16 cellular contexts compared by ENCODE assay signal in genomic region chr10:63392224-63392623, GRCh38.
"Had no signal": no experiment of that assay in that cellular context is flagged by ENCODE, and none has a peak within 500 bp of the region (broad histone marks: within the 10 kb centered on the region; RNA-seq: fewer than 3 reads in every experiment).

No MANE protein-coding gene starts in this region.

- H3K27me3 Mint-ChIP-seq: activated CD4-positive, alpha-beta T cell treated with anti-CD3 and anti-CD28 coated beads, Interleukin-2, amount 10 ng/mL, durations not matched to agents 24 days and 14 days; naive B cell; stimulated activated naive B cell treated with anti-CD40 and anti-IgM and Interleukin-4, amounts not matched to agents 10 μg/mL and 1 μg/mL and 100 μg/mL, for 72 hours had no signal

- H3K27me3 ChIP-seq: breast epithelium, spleen, upper lobe of left lung had no signal

- H3K4me1 ChIP-seq: breast epithelium, parathyroid adenoma had no signal

- H3K4me3 ChIP-seq: breast epithelium, mucosa of descending colon, thoracic aorta, upper lobe of left lung had no signal

- H3K36me3 ChIP-seq: breast epithelium, spleen, upper lobe of left lung had no signal

- DNase-seq: activated CD4-positive, alpha-beta T cell treated with anti-CD3 and anti-CD28 coated beads, Interleukin-2, amount 10 ng/mL, durations not matched to agents 24 days and 14 days; activated CD8-positive, alpha-beta memory T cell treated with anti-CD3 and anti-CD28 coated beads for 24 hours; activated gamma-delta T cell treated with Interleukin-2 at 50 U/mL for 16 hours; aorta; cerebellar nuclear complex; dermis blood vessel endothelial cell; mesenchymal stem cell; mucosa of descending colon; naive B cell; spleen; stimulated activated CD4-positive, alpha-beta T cell treated with anti-CD3 and anti-CD28 coated beads, Interleukin-4, amount 100 ng/mL, for 4 hours; stimulated activated naive B cell treated with anti-CD40 and anti-IgM and Interleukin-4, amounts not matched to agents 10 μg/mL and 1 μg/mL and 100 μg/mL, for 72 hours; upper lobe of left lung had no signal

- ATAC-seq: mucosa of descending colon; stimulated activated naive B cell treated with anti-CD40 and anti-IgM and Interleukin-4, amounts not matched to agents 10 μg/mL and 1 μg/mL and 100 μg/mL, for 72 hours had no signal

- H3K27ac ChIP-seq: breast epithelium, parathyroid adenoma, thoracic aorta, upper lobe of left lung had no signal

- H3K27ac Mint-ChIP-seq: activated CD4-positive, alpha-beta T cell treated with anti-CD3 and anti-CD28 coated beads, Interleukin-2, amount 10 ng/mL, durations not matched to agents 24 days and 14 days; naive B cell; stimulated activated naive B cell treated with anti-CD40 and anti-IgM and Interleukin-4, amounts not matched to agents 10 μg/mL and 1 μg/mL and 100 μg/mL, for 72 hours had no signal

- H3K9ac ChIP-seq: parathyroid adenoma had no signal

- H3K4me3 Mint-ChIP-seq: activated CD4-positive, alpha-beta T cell treated with anti-CD3 and anti-CD28 coated beads, Interleukin-2, amount 10 ng/mL, durations not matched to agents 24 days and 14 days; naive B cell; stimulated activated naive B cell treated with anti-CD40 and anti-IgM and Interleukin-4, amounts not matched to agents 10 μg/mL and 1 μg/mL and 100 μg/mL, for 72 hours had no signal

- H3K9me3 ChIP-seq: mucosa of descending colon, thoracic aorta, upper lobe of left lung had no signal
